ENCODE assay signal across 8 cellular contexts in the genomic region with DNA sequence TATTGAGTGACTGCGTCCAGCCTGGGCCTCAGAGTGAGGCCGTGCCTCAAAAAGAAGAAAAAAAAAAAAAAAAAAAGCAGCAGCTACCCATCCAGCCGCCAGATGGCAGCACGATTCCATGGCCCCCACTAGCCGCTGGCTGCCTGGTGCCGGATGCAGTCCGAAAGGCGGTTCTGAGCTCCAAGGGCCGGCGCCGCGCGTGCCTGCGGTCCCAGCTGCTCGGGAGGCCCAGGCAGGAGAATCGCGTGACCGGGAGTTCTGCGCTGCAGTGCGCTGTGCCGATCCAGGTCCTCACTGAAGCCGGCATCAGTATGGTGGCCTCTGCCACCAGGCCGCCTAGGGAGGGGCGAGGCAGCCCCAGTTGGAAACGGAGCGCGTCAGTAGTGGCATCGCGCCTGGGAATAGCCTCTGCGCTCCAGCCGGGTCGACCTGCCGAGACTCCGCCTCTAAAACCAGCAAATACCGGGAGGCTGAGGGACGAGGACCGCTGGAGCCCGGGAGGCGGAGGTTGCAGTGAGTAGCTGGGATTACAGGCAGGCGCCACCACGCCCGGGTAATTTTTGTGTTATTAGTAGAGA. TPM values are rescaled to one million over a fixed set of nuclear protein-coding genes. Genes with fewer than 3 reads are reported as not detected.
DNase-seq lines count a peak whose midpoint lies in the region; ATAC-seq and TF ChIP-seq lines count a peak whose summit lies in the region.

No MANE protein-coding gene starts in this region.

- TF ChIP-seq CTCF in AG09319 (IDR thresholded peaks at IDR 0.05; ENCODE audit: low read depth, low read length): peak; percentile 83

- H3K4me1 Mint-ChIP-seq in memory B cell: no peaks in the 10 kb centered on the region

- H3K4me3 ChIP-seq in effector memory CD4-positive, alpha-beta T cell (ENCODE audit: insufficient read depth, low read depth, low read length, poor library complexity, severe bottlenecking): peak overlapping the region; percentile 45

- H3K9me3 ChIP-seq in effector memory CD4-positive, alpha-beta T cell (ENCODE audit: control insufficient read depth, low read length): no peaks in the 10 kb centered on the region

- no peaks in the 10 kb centered on the region for H3K27me3 ChIP-seq in effector memory CD4-positive, alpha-beta T cell (replicated peaks; ENCODE audit: control insufficient read depth, insufficient read depth, low read length, poor library complexity, severe bottlenecking)

- no peaks in the 10 kb centered on the region for H3K36me3 Mint-ChIP-seq in memory B cell

- H3K27ac Mint-ChIP-seq in memory B cell: no peak overlapping the region

- peaks cover 4% of the 10 kb centered on the region for H3K27me3 Mint-ChIP-seq in memory B cell

- ATAC-seq in memory B cell (ENCODE audit: low read depth): peak; percentile 80

- peaks cover 5% of the 10 kb centered on the region for H3K4me1 ChIP-seq in effector memory CD4-positive, alpha-beta T cell (ENCODE audit: control insufficient read depth, insufficient read depth, low read length, poor library complexity, severe bottlenecking)

- no peaks in the 10 kb centered on the region for H3K36me3 ChIP-seq in effector memory CD4-positive, alpha-beta T cell (ENCODE audit: control insufficient read depth, insufficient read depth, low read length)

- no peaks in the 10 kb centered on the region for H3K9me3 Mint-ChIP-seq in memory B cell

- H3K4me3 Mint-ChIP-seq in memory B cell: peak overlapping the region; percentile 54

- H3K27ac ChIP-seq in effector memory CD4-positive, alpha-beta T cell (ENCODE audit: insufficient read depth, low read length, poor library complexity, severe bottlenecking): no peak overlapping the region

- DNase-seq in AG09319 (ENCODE audit: extremely low read depth, low read depth) (peak; percentile 75), H4 (ENCODE audit: low spot score) (peak; percentile 34), NCI-H82 treated with DMSO at 0.1 percent for 48 hours (lab: John Stamatoyannopoulos, UW; ENCODE audit: unreplicated experiment) (peak; percentile 13), memory B cell (ENCODE audit: low spot score in 2 of 2) (peak; percentile 74 to 78), NCI-H2107 treated with DMSO at 0.1 percent for 48 hours (lab: John Stamatoyannopoulos, UW; ENCODE audit: unreplicated experiment) (no peak)
- DNase-seq in activated CD8-positive, alpha-beta memory T cell treated with anti-CD3 and anti-CD28 coated beads for 1 hour (ENCODE audit: extremely low read depth in 1 of 2, low read depth in 1 of 2): peak; percentile 53 to 59
- DNase-seq in effector memory CD4-positive, alpha-beta T cell: peak; percentile 51 to 70 (median 57)
- DNase-seq in stimulated activated CD8-positive, alpha-beta memory T cell treated with anti-CD3 and anti-CD28 coated beads, Interleukin-12 subunit alpha, Interleukin-12 subunit beta, amount 100 ng/mL, for 1 hour (ENCODE audit: low read depth): peak; percentile 60

RNA-seq across cellular contexts. Expression of a gene that starts 19.3 kb away (rescaled TPM):
- total RNA-seq in H4 (2014; rRNA removed; shearing (Covaris generic)): 7.7 TPM in 2 replicates

RNA-seq across cellular contexts. Expression of a gene that starts 24.3 kb away (rescaled TPM):
- 6.1 and 19.5 TPM in 2 replicates for total RNA-seq in H4 (2014; rRNA removed; shearing (Covaris generic))
